1 cellular context compared by ENCODE assay signal in genomic region chr4:26105815-26106699, GRCh38.
TF ChIP-seq lines count a peak whose summit lies in the region.

No MANE protein-coding gene starts in this region.

TF ChIP-seq in K562, 482 proteins besides CTCF, POLR2A, EP300 and RAD21 (continued from another document):
- TF ChIP-seq MGA (IDR thresholded peaks at IDR 0.05) (no peak), ZNF584 (CRISPR knock-in tag; IDR thresholded peaks at IDR 0.05; ENCODE audit: low read depth) (peak; percentile 96), ZFPM2 (CRISPR knock-in tag; IDR thresholded peaks at IDR 0.05) (no peak), TEAD4 (IDR thresholded peaks at IDR 0.05; ENCODE audit: low read length) (peak; percentile 75; the same call in 1 of the 2 replicates), TEAD4 (CRISPR knock-in tag; IDR thresholded peaks at IDR 0.05; ENCODE audit: borderline replicate concordance) (no peak), ZNF175 (CRISPR knock-in tag; IDR thresholded peaks at IDR 0.05; ENCODE audit: low read depth) (0 out of 2 replicates have a peak, but pooled peaks have one; percentile 29), ATF3 (IDR thresholded peaks at IDR 0.05) (peak; percentile 90), ATF3 (CRISPR knock-in tag; conservative IDR thresholded peaks at IDR 0.05) (no peak), BCOR (IDR thresholded peaks at IDR 0.05) (no peak), STAT5A (IDR thresholded peaks at IDR 0.05; ENCODE audit: borderline replicate concordance, low read length) (peak; percentile 16; the same call in 1 of the 2 replicates), ZZZ3 (IDR thresholded peaks at IDR 0.05) (no peak), CEBPB (tag; IDR thresholded peaks at IDR 0.05) (peak; percentile 55)
